Comparison of ENCODE assay signal across 34 cellular contexts in the genomic region with DNA sequence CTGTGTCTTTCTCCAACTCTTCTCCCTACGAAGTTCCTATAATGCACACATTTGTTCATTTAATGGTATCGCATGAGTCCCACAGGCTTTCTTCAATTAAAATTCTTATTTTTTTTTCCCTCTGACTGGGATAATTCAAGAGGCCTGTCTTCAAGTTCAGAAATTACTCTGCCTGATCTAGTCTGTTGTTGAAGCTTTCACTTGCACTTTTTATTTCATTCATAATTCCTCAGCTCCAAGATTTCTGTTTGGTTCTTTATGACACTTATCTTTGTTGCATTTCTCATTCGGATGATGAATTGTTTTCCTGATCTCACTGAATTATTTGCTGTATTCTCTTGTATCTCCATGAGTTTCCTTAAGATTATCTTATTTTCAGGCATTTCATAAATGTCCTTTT.
"Had no signal": no experiment of that assay in that cellular context is flagged by ENCODE, and none has a peak within 500 bp of the region (broad histone marks: within the 10 kb centered on the region; RNA-seq: fewer than 3 reads in every experiment).

No MANE protein-coding gene starts in this region.

- ATAC-seq: activated CD8-positive, alpha-beta memory T cell treated with anti-CD3 and anti-CD28 coated beads, Interleukin-2, amount 10 ng/mL, durations not matched to agents 7 days and 5 days; activated CD8-positive, alpha-beta T cell treated with anti-CD3 and anti-CD28 coated beads, Interleukin-2, amount 10 ng/mL, durations not matched to agents 7 days and 5 days; activated naive CD4-positive, alpha-beta T cell treated with anti-CD3 and anti-CD28 coated beads, Interleukin-2, amount 50 U/mL, for 72 hours; activated T-cell treated with anti-CD3 and anti-CD28 coated beads, Interleukin-2, amount 50 U/mL, for 4 hours; activated T-cell treated with anti-CD3 and anti-CD28 coated beads, Interleukin-2, amount 50 U/mL, for 72 hours; activated T-helper 17 cell treated with anti-CD3 and anti-CD28 coated beads, Interleukin-2, amount 50 U/mL, for 72 hours had no signal

- H3K36me3 ChIP-seq: ascending aorta, cardiac muscle cell had no signal

- FAIRE-seq: bronchial epithelial cell, TTC549 had no signal

- H3K4me1 ChIP-seq: ascending aorta had no signal

- DNase-seq: activated B cell treated with CpG ODN at 0.5 μM for 24 hours; activated CD4-positive, alpha-beta memory T cell treated with anti-CD3 and anti-CD28 coated beads, Interleukin-2, amount 10 ng/mL, durations not matched to agents 7 days and 5 days; activated CD4-positive, alpha-beta T cell treated with anti-CD3 and anti-CD28 coated beads for 4 hours; activated CD4-positive, alpha-beta T cell treated with anti-CD3 and anti-CD28 coated beads, Interleukin-2, amount 10 ng/mL, durations not matched to agents 24 days and 14 days; activated CD4-positive, alpha-beta T cell treated with anti-CD3 and anti-CD28 coated beads, Interleukin-2, amount 50 U/mL, for 1 hour; activated CD4-positive, alpha-beta T cell treated with anti-CD3 and anti-CD28 coated beads, Interleukin-2, amount 50 U/mL, for 4 hours; activated CD4-positive, CD25-positive, alpha-beta regulatory T cell treated with anti-CD3 and anti-CD28 coated beads, Interleukin-2, amount 50 U/mL, for 72 hours; activated CD8-positive, alpha-beta memory T cell treated with anti-CD3 and anti-CD28 coated beads for 24 hours; activated CD8-positive, alpha-beta memory T cell treated with anti-CD3 and anti-CD28 coated beads, Interleukin-2, amount 10 ng/mL, durations not matched to agents 7 days and 5 days; activated CD8-positive, alpha-beta T cell treated with anti-CD3 and anti-CD28 coated beads, Interleukin-2, amount 10 ng/mL, durations not matched to agents 7 days and 5 days; activated effector memory CD4-positive, alpha-beta T cell treated with anti-CD3 and anti-CD28 coated beads, Interleukin-2, amount 50 U/mL, for 16 hours; activated gamma-delta T cell treated with Interleukin-2 at 50 U/mL for 16 hours; activated naive CD4-positive, alpha-beta T cell; activated naive CD4-positive, alpha-beta T cell treated with anti-CD3 and anti-CD28 coated beads for 36 hours; activated naive CD4-positive, alpha-beta T cell treated with anti-CD3 and anti-CD28 coated beads, Interleukin-2, amount 50 U/mL, for 16 hours; activated naive CD8-positive, alpha-beta T cell treated with anti-CD3 and anti-CD28 coated beads for 36 hours; activated T-cell treated with anti-CD3 and anti-CD28 coated beads for 4 hours; activated T-cell treated with anti-CD3 and anti-CD28 coated beads, Interleukin-2, amount 50 U/mL, for 1 hour; activated T-cell treated with anti-CD3 and anti-CD28 coated beads, Interleukin-2, amount 50 U/mL, for 4 hours; activated T-cell treated with anti-CD3 and anti-CD28 coated beads, Interleukin-2, amount 50 U/mL, for 72 hours; amygdala; anterior cingulate cortex; caudate nucleus; cerebellar nuclear complex; T-helper 1 cell; T-helper 2 cell; T-helper 9 cell had no signal

- H3K4me3 ChIP-seq: ascending aorta, cardiac muscle cell had no signal

- H3K27me3 ChIP-seq: ascending aorta, cardiac muscle cell had no signal

- H3K27ac ChIP-seq: ascending aorta, cardiac muscle cell, VCaP had no signal
